19 cellular contexts compared by ENCODE assay signal in genomic region chr10:3366043-3366442, GRCh38.
DNase-seq lines count a peak whose midpoint lies in the region; ATAC-seq, FAIRE-seq and TF ChIP-seq lines count a peak whose summit lies in the region.
"Had no signal": no experiment of that assay in that cellular context is flagged by ENCODE, and none has a peak within 500 bp of the region (broad histone marks: within the 10 kb centered on the region; RNA-seq: fewer than 3 reads in every experiment).

No MANE protein-coding gene starts in this region.

- no peak overlapping the region for H3K9ac ChIP-seq in HepG2 (ENCODE audit: insufficient read depth, low read depth, low read length)
- no peak overlapping the region for H3K9ac ChIP-seq in H9 (ENCODE audit: extremely low read depth, insufficient read length, low read length)

- H4K20me1 ChIP-seq in HepG2 (ENCODE audit: insufficient read depth, low read length) (no peaks in the 10 kb centered on the region), H9 (ENCODE audit: control insufficient read depth, insufficient read depth, insufficient read length) (no peaks in the 10 kb centered on the region)

- TF ChIP-seq POLR2A in HepG2 (IDR thresholded peaks at IDR 0.05; ENCODE audit: insufficient read depth in 1 of 2, low read depth in 2 of 2, low read length in 2 of 2) (no peak), right lobe of liver (IDR thresholded peaks at IDR 0.05) (no peak), transverse colon (IDR thresholded peaks at IDR 0.05) (no peak), Peyer's patch (IDR thresholded peaks at IDR 0.05) (no peak), esophagus squamous epithelium (IDR thresholded peaks at IDR 0.05) (no peak)

- H3K23ac ChIP-seq in H9 (ENCODE audit: insufficient read length, low read depth, low read length): no peak overlapping the region

- H3K4me3 Mint-ChIP-seq in H9: no peak overlapping the region
- H3K4me3 Mint-ChIP-seq: CD14-positive monocyte; CD8-positive, alpha-beta memory T cell; GM23338 had no signal

- H3K27ac ChIP-seq in HepG2 (ENCODE audit: extremely low read length, insufficient read depth, low read length) (no peak overlapping the region), right lobe of liver (no peak overlapping the region), transverse colon (peak overlapping the region; percentile 40 to 72 (median 63)), Peyer's patch (no peak overlapping the region), H9 (ENCODE audit: insufficient read length, low read depth, low read length) (no peak overlapping the region), esophagus squamous epithelium (no peak overlapping the region)

- POLR2A ChIA-PET in HepG2 (lab: Yijun Ruan, JAX): no interaction called here

- no peak overlapping the region for H2BK120ac ChIP-seq in H9 (ENCODE audit: low read depth, low read length, poor library complexity, severe bottlenecking)

- no peak overlapping the region for H2AK5ac ChIP-seq in H9 (ENCODE audit: insufficient read length, low read length)

- TF ChIP-seq EP300 in HepG2 (IDR thresholded peaks at IDR 0.05; ENCODE audit: low read depth in 2 of 2, low read length in 2 of 2): no peak
- no peak for TF ChIP-seq EP300 in HepG2 (CRISPR knock-in tag; IDR thresholded peaks at IDR 0.05; ENCODE audit: borderline replicate concordance)
- TF ChIP-seq EP300 in transverse colon (IDR thresholded peaks at IDR 0.05; ENCODE audit: low read depth): no peak

- H3K36me3 ChIP-seq in HepG2 (replicated peaks in 1 of 2; ENCODE audit: control insufficient read depth in 1 of 2, insufficient read depth in 2 of 2, low read length in 2 of 2) (no peaks in the 10 kb centered on the region), right lobe of liver (no peaks in the 10 kb centered on the region), transverse colon (no peaks in the 10 kb centered on the region), Peyer's patch (no peaks in the 10 kb centered on the region), esophagus squamous epithelium (no peaks in the 10 kb centered on the region)

- H3K9me3 Mint-ChIP-seq in H9: peaks cover 22 to 26% of the 10 kb centered on the region in 2 experiments

- H3K27me3 Mint-ChIP-seq in H9 (ENCODE audit: low read depth): no peaks in the 10 kb centered on the region; the same call in 1 of the 2 replicates

- no peak overlapping the region for H4K8ac ChIP-seq in H9 (replicated peaks; ENCODE audit: insufficient read length, low read depth, low read length)

- no peaks in the 10 kb centered on the region for H3K4me1 Mint-ChIP-seq in H9
- H3K4me1 Mint-ChIP-seq: CD14-positive monocyte; CD8-positive, alpha-beta memory T cell; GM23338 had no signal

- no peak overlapping the region for H4K5ac ChIP-seq in H9 (ENCODE audit: insufficient read length, low read depth, low read length)

- H3K4me1 ChIP-seq in HepG2 (ENCODE audit: insufficient read depth, low read length) (peaks cover 26% of the 10 kb centered on the region), right lobe of liver (no peaks in the 10 kb centered on the region), transverse colon (peaks cover 0 to 18% (median 3%) of the 10 kb centered on the region in 4 donors), Peyer's patch (no peaks in the 10 kb centered on the region), H9 (ENCODE audit: insufficient read depth, low read length) (no peaks in the 10 kb centered on the region), esophagus squamous epithelium (no peaks in the 10 kb centered on the region)

- H3K4me3 ChIP-seq in HepG2 (replicated peaks in 1 of 3; ENCODE audit: insufficient read depth in 1 of 3, low read depth in 2 of 3, low read length in 3 of 3) (no peak overlapping the region), right lobe of liver (no peak overlapping the region), transverse colon (no peak overlapping the region), Peyer's patch (no peak overlapping the region), esophagus squamous epithelium (no peak overlapping the region)
- H3K4me3 ChIP-seq: GM23338 had no signal

- DNase-seq in HepG2 (ENCODE audit: low spot score) (no peak), right lobe of liver (no peak), NCI-H774 (lab: John Stamatoyannopoulos, UW) (peak; percentile 25), transverse colon (no peak), Peyer's patch (no peak), H9 (no peak), esophagus squamous epithelium (lab: John Stamatoyannopoulos, UW) (no peak)
- DNase-seq: CD8-positive, alpha-beta memory T cell; DMS 273 treated with DMSO at 0.1 percent for 48 hours; DMS79 treated with DMSO at 0.1 percent for 48 hours; EL; H7; IMR-90 had no signal

- 3% methylated on average over 1 of the region's 1 CpG for WGBS in HepG2 (ENCODE audit: low lambda C conversion rate)
- WGBS in right lobe of liver (ENCODE audit: insufficient coverage, low coverage, low lambda C conversion rate, missing lambda C conversion rate): 43% methylated on average over 1 of the region's 1 CpG
- 43 to 56% methylated on average over 1 of the region's 1 CpG for WGBS in transverse colon (ENCODE audit: low coverage in 1 of 2), 2 donors
- whole genome bisulfite sequencing in H9 (ENCODE audit: extremely low coverage, insufficient read length, low lambda C conversion rate): no CpG with 5 or more reads among the region's 1 CpG
- WGBS in esophagus squamous epithelium, 2 donors: 44 to 63% methylated on average over 1 of the region's 1 CpG

- no peak overlapping the region for H3K14ac ChIP-seq in H9 (ENCODE audit: insufficient read depth, low read length)

- intact Hi-C loops in HepG2 (cut with micrococcal nuclease; ENCODE audit: unreplicated experiment) (no loop called here), right lobe of liver (cut with DNase I) (no loop called here), transverse colon (cut with DNase I; ENCODE audit: low total_unique reads) (no loop called here), esophagus squamous epithelium (cut with DNase I) (no loop called here)

- H3K4ac ChIP-seq in H9 (ENCODE audit: low read depth, low read length): no peak overlapping the region

- no peaks in the 10 kb centered on the region for H3K23me2 ChIP-seq in H9 (ENCODE audit: insufficient read length, low read depth, low read length, poor library complexity, severe bottlenecking)

- H3T11ph ChIP-seq in H9 (ENCODE audit: low read length): no peak overlapping the region

- no TSS peak for BruUV-seq in HepG2 (replicated peaks; lab: Mats Ljungman, UMichigan)

- H3K56ac ChIP-seq in H9 (ENCODE audit: insufficient read length, low read depth, low read length): no peak overlapping the region

- no peak for TF ChIP-seq RAD21 in HepG2 (CRISPR knock-in tag; IDR thresholded peaks at IDR 0.05)

- CTCF ChIA-PET in HepG2 (lab: Yijun Ruan, JAX; ENCODE audit: low intra/inter-chr PET ratio, low total read pairs): no interaction called here

- ATAC-seq in HepG2: no peak
- ATAC-seq in right lobe of liver: no peak
- ATAC-seq: GM23338 had no signal

- in situ Hi-C loops in HepG2 (cut with HindIII; ENCODE audit: extremely low pct_ligation_motif_present, low pct_unique_long_range_greater_than_20kb) (no loop called here), transverse colon (cut with MboI; ENCODE audit: low pct_ligation_motif_present in 1 of 4, low pct_unique_long_range_greater_than_20kb in 1 of 4, low sequenced_read_pairs in 3 of 4) (no loop called here)

- no peaks in the 10 kb centered on the region for H3K79me2 ChIP-seq in HepG2 (ENCODE audit: insufficient read depth, low read length)
- H3K79me2 ChIP-seq in H9 (ENCODE audit: insufficient read depth, low read length): no peaks in the 10 kb centered on the region

- TF ChIP-seq CTCF in HepG2 (CRISPR knock-in tag; IDR thresholded peaks at IDR 0.05) (no peak), right lobe of liver (IDR thresholded peaks at IDR 0.05) (no peak), transverse colon (IDR thresholded peaks at IDR 0.05) (no peak), Peyer's patch (IDR thresholded peaks at IDR 0.05) (no peak), H9 (conservative IDR thresholded peaks at IDR 0.05) (no peak), esophagus squamous epithelium (IDR thresholded peaks at IDR 0.05) (no peak)

- H3K27ac Mint-ChIP-seq in H9: no peak overlapping the region
- H3K27ac Mint-ChIP-seq: CD14-positive monocyte; CD8-positive, alpha-beta memory T cell; GM23338 had no signal

- H3K27me3 ChIP-seq in HepG2 (ENCODE audit: control insufficient read depth in 1 of 2, insufficient read depth in 2 of 2, low read length in 2 of 2): peaks cover 3 to 19% of the 10 kb centered on the region in 2 experiments; a peak in 2 of 5 replicates
- H3K27me3 ChIP-seq in right lobe of liver: no peaks in the 10 kb centered on the region
- no peaks in the 10 kb centered on the region for H3K27me3 ChIP-seq in transverse colon
- no peaks in the 10 kb centered on the region for H3K27me3 ChIP-seq in Peyer's patch
- no peaks in the 10 kb centered on the region for H3K27me3 ChIP-seq in H9 (ENCODE audit: insufficient read depth, low read length)
- no peaks in the 10 kb centered on the region for H3K27me3 ChIP-seq in esophagus squamous epithelium

- H2BK5ac ChIP-seq in H9 (ENCODE audit: insufficient read length, low read length): no peak overlapping the region

- no peak overlapping the region for H4K91ac ChIP-seq in H9 (ENCODE audit: insufficient read length, low read depth, low read length)

- no peak for FAIRE-seq in HepG2 (lab: Jason Lieb, UNC)
- FAIRE-seq in colon (lab: Jason Lieb, UNC): peak; percentile 24
- FAIRE-seq: A204.1, G401.6, GM12891 had no signal

- H3K9me3 ChIP-seq in HepG2 (ENCODE audit: low read length) (peaks cover 17% of the 10 kb centered on the region), right lobe of liver (no peaks in the 10 kb centered on the region), transverse colon (no peaks in the 10 kb centered on the region), Peyer's patch (no peaks in the 10 kb centered on the region), H9 (ENCODE audit: control insufficient read depth, low read depth, low read length) (peaks cover 23% of the 10 kb centered on the region), esophagus squamous epithelium (peaks cover 0 to 12% (median 5%) of the 10 kb centered on the region in 3 donors)

- H2AFZ ChIP-seq in HepG2 (ENCODE audit: low read length): no peak overlapping the region
- H2AFZ ChIP-seq in H9 (ENCODE audit: low read length): no peak overlapping the region
- H2AFZ ChIP-seq: GM23338 had no signal

- no peak overlapping the region for H2BK20ac ChIP-seq in H9 (ENCODE audit: low read depth, low read length, poor library complexity, severe bottlenecking)

- no peaks in the 10 kb centered on the region for H3K79me1 ChIP-seq in H9 (ENCODE audit: insufficient read depth, low read depth, low read length, poor library complexity, severe bottlenecking)

- H2BK12ac ChIP-seq in H9 (ENCODE audit: insufficient read length, low read depth, low read length): no peak overlapping the region

- H3K18ac ChIP-seq in H9 (ENCODE audit: insufficient read length, low read depth, low read length): no peak overlapping the region

- H3K36me3 Mint-ChIP-seq in H9 (ENCODE audit: insufficient read depth in 1 of 3, low read depth in 3 of 3): peaks cover 2 to 16% (median 12%) of the 10 kb centered on the region in 3 experiments; a peak in 6 of 7 replicates
- H3K36me3 Mint-ChIP-seq: CD14-positive monocyte had no signal

- no peak overlapping the region for H2BK15ac ChIP-seq in H9 (ENCODE audit: low read depth, low read length)

- H3K4me2 ChIP-seq in HepG2 (ENCODE audit: low read depth, low read length) (peak overlapping the region; percentile 81; the same call in 1 of the 2 replicates), H9 (ENCODE audit: insufficient read depth, insufficient read length, low read length) (no peak overlapping the region)
- H3K4me2 ChIP-seq: GM23338 had no signal

Comparison
In these comparisons a context has a peak if more than half of its experiments do, and no peak if none do; other contexts are left out.
1. H3K27ac ChIP-seq: peak in transverse colon (4 of 4); none in HepG2 (single experiment), right lobe of liver (0 of 3), Peyer's patch (0 of 4), H9 (single experiment) and esophagus squamous epithelium (0 of 4).